Comparison of ENCODE assay signal across 8 cellular contexts in genomic region chr9:21994526-21994995, GRCh38. TPM values are rescaled to one million over a fixed set of nuclear protein-coding genes. Genes with fewer than 3 reads are reported as not detected.
DNase-seq lines count a peak whose midpoint lies in the region; ATAC-seq and TF ChIP-seq lines count a peak whose summit lies in the region.

CDKN2B-AS1 (plus strand) TSS chr9:21994791.

- ATAC-seq in GM19468 (IDR thresholded peaks at IDR 0.05; ENCODE audit: extremely low read depth, unreplicated experiment) (peak; percentile 22), HG03520 (IDR thresholded peaks at IDR 0.05; ENCODE audit: unreplicated experiment) (peak; percentile 38)
- ATAC-seq in activated naive CD4-positive, alpha-beta T cell treated with anti-CD3 and anti-CD28 coated beads, Interleukin-2, amount 50 U/mL, for 72 hours: peak; percentile 64 to 69

- no peak for TF ChIP-seq CTCF in left ventricle myocardium inferior (IDR thresholded peaks at IDR 0.05; ENCODE audit: borderline replicate concordance)

- peak; percentile 78 for DNase-seq in DMS153 (lab: John Stamatoyannopoulos, UW)
- DNase-seq in NCI-H82 (lab: John Stamatoyannopoulos, UW): peak; percentile 92
- no peak for DNase-seq in activated naive CD4-positive, alpha-beta T cell treated with anti-CD3 and anti-CD28 coated beads, Interleukin-2, amount 50 U/mL, for 72 hours (ENCODE audit: low spot score in 2 of 2)
- DNase-seq in left ventricle myocardium inferior: no peak
- peak; percentile 80 for DNase-seq in posterior vena cava (ENCODE audit: low spot score)
- no peak for DNase-seq in MG63

- H3K9me3 ChIP-seq in left ventricle myocardium inferior (replicated peaks): no peaks in the 10 kb centered on the region
- no peaks in the 10 kb centered on the region for H3K9me3 ChIP-seq in MG63

- H3K4me3 ChIP-seq in left ventricle myocardium inferior: peak within 1 kb of the TSS; percentile 82
- no peak within 1 kb of the TSS for H3K4me3 ChIP-seq in MG63

- intact Hi-C loops in left ventricle myocardium inferior (cut with micrococcal nuclease) (no loop called here), posterior vena cava (cut with DNase I) (loop anchor here (10.0 kb wide), 2 partner anchors 180 to 190 kb away; partner anchors contain the start of gene MTAP (in 1 of the 2))

- H3K27ac ChIP-seq in left ventricle myocardium inferior (replicated peaks): peak within 1 kb of the TSS; percentile 81

- no peaks in the 10 kb centered on the region for H3K9me3 Mint-ChIP-seq in activated naive CD4-positive, alpha-beta T cell treated with anti-CD3 and anti-CD28 coated beads, Interleukin-2, amount 50 U/mL, for 72 hours

- H3K4me1 ChIP-seq in left ventricle myocardium inferior: peaks cover 23% of the 10 kb centered on the region

- H3K27me3 ChIP-seq in left ventricle myocardium inferior (ENCODE audit: low read depth) (peaks cover 66% of the 10 kb centered on the region), MG63 (no peaks in the 10 kb centered on the region)

- no peaks in the 10 kb centered on the region for H3K36me3 ChIP-seq in left ventricle myocardium inferior
- no peaks in the 10 kb centered on the region for H3K36me3 ChIP-seq in MG63

- H3K36me3 Mint-ChIP-seq in activated naive CD4-positive, alpha-beta T cell treated with anti-CD3 and anti-CD28 coated beads, Interleukin-2, amount 50 U/mL, for 72 hours: peaks cover 3 to 6% of the 10 kb centered on the region in 2 donors

- H3K27ac Mint-ChIP-seq in activated naive CD4-positive, alpha-beta T cell treated with anti-CD3 and anti-CD28 coated beads, Interleukin-2, amount 50 U/mL, for 72 hours: peak within 1 kb of the TSS; percentile 46 to 76

RNA-seq across cellular contexts. Expression of gene CDKN2B-AS1, which starts in this region (rescaled TPM):
- under 1 TPM in 1 of 2 donors, not detected in 1; 0.20 TPM for total RNA-seq in activated naive CD4-positive, alpha-beta T cell treated with anti-CD3 and anti-CD28 coated beads, Interleukin-2, amount 50 U/mL, for 72 hours
- total RNA-seq in left ventricle myocardium inferior (0.30 TPM), posterior vena cava (under 1 TPM; 0.65 to 1.00 TPM)
- not detected in 2 replicates for total RNA-seq in MG63 (2014; rRNA removed; shearing (Covaris generic); ENCODE audit: low replicate concordance)

Comparison
In these comparisons a context has a peak if more than half of its experiments do, and no peak if none do; other contexts are left out.
1. Peak in ATAC-seq in activated naive CD4-positive, alpha-beta T cell treated with anti-CD3 and anti-CD28 coated beads, Interleukin-2, amount 50 U/mL, for 72 hours; RNA of the gene not detected or under 1 TPM.
2. Peak in DNase-seq in posterior vena cava; RNA of the gene not detected or under 1 TPM.
3. DNase-seq: peak in DMS153 (single experiment) and NCI-H82 (single experiment); none in activated naive CD4-positive, alpha-beta T cell treated with anti-CD3 and anti-CD28 coated beads, Interleukin-2, amount 50 U/mL, for 72 hours (0 of 2), left ventricle myocardium inferior (single experiment) and MG63 (single experiment).
4. Peak in every context shown above with its lines, with median percentiles within 50 percentile points of each other: ATAC-seq.